ENCODE assay signal across 8 cellular contexts in the genomic region with DNA sequence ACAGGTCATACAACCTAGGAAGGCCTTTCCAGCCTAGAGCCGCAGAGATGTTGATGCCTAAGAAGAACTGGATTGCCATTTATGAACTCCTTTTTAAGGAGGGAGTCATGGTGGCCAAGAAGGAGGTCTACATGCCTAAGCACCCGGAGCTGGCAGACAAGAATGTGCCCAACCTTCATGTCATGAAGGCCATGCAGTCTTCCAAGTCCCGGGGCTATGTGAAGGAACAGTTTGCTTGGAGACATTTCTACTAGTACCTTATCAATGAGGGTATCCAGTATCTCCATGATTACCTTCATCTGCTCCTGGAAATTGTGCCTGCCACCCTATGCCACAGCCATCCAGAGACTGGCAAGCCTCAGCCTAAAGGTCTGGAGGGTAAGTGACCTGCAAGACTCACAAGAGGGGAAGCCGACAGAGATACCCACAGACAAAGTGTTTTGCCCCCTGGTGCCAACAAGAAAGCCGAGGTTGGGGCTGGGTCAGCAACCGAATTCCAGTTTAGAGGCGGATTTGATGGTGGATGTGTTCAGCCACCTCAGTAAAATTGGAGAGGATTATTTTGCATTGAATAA.
"Had no signal": no experiment of that assay in that cellular context is flagged by ENCODE, and none has a peak within 500 bp of the region (broad histone marks: within the 10 kb centered on the region; RNA-seq: fewer than 3 reads in every experiment).

No MANE protein-coding gene starts in this region.

- ATAC-seq: HepG2 had no signal

- H3K4me3 ChIP-seq: GM23248 had no signal

- H3K4me3 Mint-ChIP-seq: IgD-negative memory B cell had no signal

- H3K27ac Mint-ChIP-seq: IgD-negative memory B cell had no signal

- H3K9me3 Mint-ChIP-seq: IgD-negative memory B cell had no signal

- H3K27me3 Mint-ChIP-seq: IgD-negative memory B cell had no signal

- DNase-seq: GM23248, GOT3, H7, HCEC 1CT, KBM-7 had no signal

- H3K27ac ChIP-seq: GM23248, HL-60 had no signal

- H3K4me1 Mint-ChIP-seq: IgD-negative memory B cell had no signal
